8 cellular contexts compared by ENCODE assay signal in genomic region chr15:29570931-29571727, GRCh38.
DNase-seq lines count a peak whose midpoint lies in the region; ATAC-seq and TF ChIP-seq lines count a peak whose summit lies in the region.

No MANE protein-coding gene starts in this region.

- 0 out of 2 replicates have a peak, but pooled peaks cover 5% of the 10 kb centered on the region for H3K9me3 ChIP-seq in SJSA1 (replicated peaks)

- ATAC-seq in omental fat pad (ENCODE audit: low FRiP score), result peak; percentile 65
- no peak for ATAC-seq in HG02840 (IDR thresholded peaks at IDR 0.05; ENCODE audit: low FRiP score, unreplicated experiment)

- H3K36me3 ChIP-seq in SJSA1, result no peaks in the 10 kb centered on the region

- H3K4me3 ChIP-seq in SJSA1 (peak overlapping the region; percentile 22), fibroblast of the aortic adventitia (ENCODE audit: low read depth, low read length) (peak overlapping the region; percentile 17)

- peak; percentile 25 to 33 for DNase-seq in SHP77 (lab: John Stamatoyannopoulos, UW)
- no peak for DNase-seq in SHP77 treated with DMSO at 0.1 percent for 48 hours (lab: John Stamatoyannopoulos, UW)
- DNase-seq in SJSA1 (ENCODE audit: low read depth in 1 of 2, low spot score in 2 of 2), result peak in 1 of 2 experiments; percentile 34
- DNase-seq in fibroblast of the aortic adventitia (ENCODE audit: low read depth), result peak; percentile 0
- no peak for DNase-seq in omental fat pad (ENCODE audit: low spot score)
- DNase-seq in T-helper 9 cell, result no peak
- DNase-seq in epidermal melanocyte (ENCODE audit: insufficient read length, low spot score), result no peak

- peaks cover 10% of the 10 kb centered on the region for H3K4me1 ChIP-seq in SJSA1 (replicated peaks)

- TF ChIP-seq CTCF in fibroblast of the aortic adventitia (IDR thresholded peaks at IDR 0.05; ENCODE audit: insufficient read depth, low read length) (no peak), omental fat pad (IDR thresholded peaks at IDR 0.05) (no peak)

- H3K27me3 ChIP-seq in SJSA1 (replicated peaks), result peaks cover 67% of the 10 kb centered on the region

- no peak overlapping the region for H3K27ac ChIP-seq in SJSA1

Comparison
In these comparisons a context has a peak if more than half of its experiments do, and no peak if none do; other contexts are left out.
1. DNase-seq: peak in SHP77 (2 of 2) and fibroblast of the aortic adventitia (single experiment); none in SHP77 treated with DMSO at 0.1 percent for 48 hours (single experiment), omental fat pad (single experiment), T-helper 9 cell (single experiment) and epidermal melanocyte (single experiment).